In genomic region chr10:35574924-35575352, GRCh38 we compare ENCODE assay signal across 14 cellular contexts.
DNase-seq lines count a peak whose midpoint lies in the region; ATAC-seq and TF ChIP-seq lines count a peak whose summit lies in the region.
"Had no signal": no experiment of that assay in that cellular context is flagged by ENCODE, and none has a peak within 500 bp of the region (broad histone marks: within the 10 kb centered on the region; RNA-seq: fewer than 3 reads in every experiment).

No MANE protein-coding gene starts in this region.

- no peak for DNase-seq in GM06990 (ENCODE audit: extremely low read depth, insufficient read length)
- peak; percentile 18 for DNase-seq in fibroblast of gingiva (ENCODE audit: low read depth)
- DNase-seq in skeletal muscle cell (ENCODE audit: low read depth): peak; percentile 82
- DNase-seq in activated CD4-positive, CD25-positive, alpha-beta regulatory T cell treated with anti-CD3 and anti-CD28 coated beads, Interleukin-2, amount 50 U/mL, for 72 hours: no peak
- DNase-seq: activated CD8-positive, alpha-beta memory T cell treated with anti-CD3 and anti-CD28 coated beads, Interleukin-2, amount 50 U/mL, for 48 hours; GDM1; heart left ventricle; KG1; NCI-H69; stimulated activated naive CD4-positive, alpha-beta T cell treated with Interleukin-2 at 50 U/mL for 16 hours; T-helper 1 cell had no signal

- H3K4me1 ChIP-seq in OCI-LY1 (ENCODE audit: insufficient read depth, low read length, severe bottlenecking): no peaks in the 10 kb centered on the region

- no peaks in the 10 kb centered on the region for H3K9me3 ChIP-seq in OCI-LY1 (ENCODE audit: low read length)
- H3K9me3 ChIP-seq: heart left ventricle had no signal

- no peaks in the 10 kb centered on the region for H4K20me1 ChIP-seq in OCI-LY1 (ENCODE audit: insufficient read depth, low read length)

- TF ChIP-seq CTCF in GM06990 (IDR thresholded peaks at IDR 0.05; ENCODE audit: insufficient read depth, low read length, poor library complexity, severe bottlenecking) (peak; percentile 14), OCI-LY1 (IDR thresholded peaks at IDR 0.05; ENCODE audit: low read length) (peak; percentile 16; the same call in 1 of the 2 replicates)

- H3K9ac ChIP-seq in OCI-LY1 (ENCODE audit: low read length): no peak overlapping the region

- no peak for ATAC-seq in GM19328 (IDR thresholded peaks at IDR 0.05; ENCODE audit: unreplicated experiment)
- no peak for ATAC-seq in GM18870 (IDR thresholded peaks at IDR 0.05; ENCODE audit: unreplicated experiment)
- ATAC-seq: heart left ventricle had no signal

- H3F3A ChIP-seq in OCI-LY1 (ENCODE audit: insufficient read depth, low read length): no peaks in the 10 kb centered on the region

- no peaks in the 10 kb centered on the region for H3K9me2 ChIP-seq in OCI-LY1 (ENCODE audit: low read depth, low read length)

- no peaks in the 10 kb centered on the region for H3K27me3 ChIP-seq in GM06990 (replicated peaks; ENCODE audit: control insufficient read depth, insufficient read depth, low read length)
- H3K27me3 ChIP-seq in OCI-LY1 (ENCODE audit: insufficient read depth, low read length): no peaks in the 10 kb centered on the region
- H3K27me3 ChIP-seq: heart left ventricle had no signal

- no peak overlapping the region for H3K27ac ChIP-seq in OCI-LY1 (ENCODE audit: low read depth, low read length, poor library complexity, severe bottlenecking)
- H3K27ac ChIP-seq: heart left ventricle had no signal

- no peaks in the 10 kb centered on the region for H3K79me2 ChIP-seq in OCI-LY1 (ENCODE audit: insufficient read depth, low read length)

- H3K4me3 ChIP-seq in GM06990 (replicated peaks; ENCODE audit: low read depth, low read length) (no peak overlapping the region), OCI-LY1 (ENCODE audit: low read depth, low read length, poor library complexity, severe bottlenecking) (no peak overlapping the region), skeletal muscle cell (ENCODE audit: low read depth, low read length) (no peak overlapping the region)
- H3K4me3 ChIP-seq: heart left ventricle had no signal

- no peak overlapping the region for H2AFZ ChIP-seq in OCI-LY1 (ENCODE audit: low read length)

- H3K4me2 ChIP-seq in OCI-LY1 (ENCODE audit: low read length): no peak overlapping the region

- H3K36me3 ChIP-seq in GM06990 (ENCODE audit: control insufficient read depth, insufficient read depth, low read length) (no peaks in the 10 kb centered on the region; the same call in 1 of the 2 replicates), OCI-LY1 (ENCODE audit: insufficient read depth, low read length) (no peaks in the 10 kb centered on the region)

Comparison
In these comparisons a context has a peak if more than half of its experiments do, and no peak if none do; other contexts are left out.
1. DNase-seq: peak in fibroblast of gingiva (single experiment) and skeletal muscle cell (single experiment); none in GM06990 (single experiment) and activated CD4-positive, CD25-positive, alpha-beta regulatory T cell treated with anti-CD3 and anti-CD28 coated beads, Interleukin-2, amount 50 U/mL, for 72 hours (single experiment).